Comparison of ENCODE assay signal across 22 cellular contexts in the genomic region with DNA sequence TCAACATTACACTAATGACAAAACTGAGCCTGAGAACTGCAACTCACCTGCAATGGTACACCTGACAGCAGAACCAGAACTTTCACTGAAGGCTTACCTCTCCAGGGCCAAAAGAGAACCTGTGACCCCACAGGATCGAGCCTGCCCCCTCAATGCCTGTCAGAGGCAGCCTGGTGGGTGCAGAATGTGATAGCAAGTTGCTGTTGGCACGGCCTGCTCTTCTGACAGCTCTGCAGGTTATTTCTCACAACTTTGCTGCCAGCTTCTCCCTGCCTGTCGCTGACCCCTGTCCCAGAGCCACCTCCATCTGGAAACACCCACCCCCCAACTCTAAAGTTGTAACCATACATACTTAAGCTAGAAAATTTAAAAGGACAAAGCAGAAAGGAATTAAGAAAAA. TPM values are rescaled to one million over a fixed set of nuclear protein-coding genes. Genes with fewer than 3 reads are reported as not detected.
DNase-seq lines count a peak whose midpoint lies in the region; ATAC-seq and TF ChIP-seq lines count a peak whose summit lies in the region.
"Had no signal": no experiment of that assay in that cellular context is flagged by ENCODE, and none has a peak within 500 bp of the region (broad histone marks: within the 10 kb centered on the region; RNA-seq: fewer than 3 reads in every experiment).

No MANE protein-coding gene starts in this region.

- no peaks in the 10 kb centered on the region for H3K36me3 ChIP-seq in heart left ventricle
- no peaks in the 10 kb centered on the region for H3K36me3 ChIP-seq in gastrocnemius medialis
- no peaks in the 10 kb centered on the region for H3K36me3 ChIP-seq in BE2C
- H3K36me3 ChIP-seq: HAP-1 had no signal

- TF ChIP-seq POLR2A in heart left ventricle (IDR thresholded peaks at IDR 0.05) (no peak), gastrocnemius medialis (IDR thresholded peaks at IDR 0.05) (no peak)

- TF ChIP-seq CTCF in heart left ventricle (IDR thresholded peaks at IDR 0.05) (no peak), gastrocnemius medialis (IDR thresholded peaks at IDR 0.05 in 4 of 5, conservative IDR thresholded peaks at IDR 0.05 in 1 of 5) (no peak), BE2C (IDR thresholded peaks at IDR 0.05; ENCODE audit: low read depth, low read length) (no peak)

- ATAC-seq in Right ventricle myocardium inferior (peak; percentile 51), heart left ventricle (peak in 3 of 4 donors; percentile 33 to 60 (median 49)), gastrocnemius medialis (no peak)

- 46 to 65% (median 58%) methylated on average over 3 of the region's 3 CpGs for WGBS in heart left ventricle, 4 donors

- H3K4me3 Mint-ChIP-seq in immature natural killer cell: no peak overlapping the region
- H3K4me3 Mint-ChIP-seq: CD14-positive monocyte had no signal

- in situ Hi-C loops in gastrocnemius medialis (cut with MboI; ENCODE audit: low sequenced_read_pairs in 4 of 4): no loop called here

- H3K36me3 Mint-ChIP-seq in immature natural killer cell: no peaks in the 10 kb centered on the region
- H3K36me3 Mint-ChIP-seq: CD14-positive monocyte had no signal

- intact Hi-C loops in Right ventricle myocardium inferior (cut with DNase I) (loop anchor here (5.0 kb wide), 1 partner anchor 36 kb away; no protein-coding TSS in a partner anchor), cardiac septum (cut with DNase I) (no loop called here), heart left ventricle (cut with DNase I) (loop anchor here in 2 of 10 donors (5.0 kb wide), 2 partner anchors 34 to 71 kb away; partner anchors contain the start of gene HIVEP3 (in 1 of the 2)), gastrocnemius medialis (cut with DNase I; ENCODE audit: low total_unique reads) (loop anchor here (2.0 kb wide), 1 partner anchor 37 kb away; no protein-coding TSS in a partner anchor)

- DNase-seq in Right ventricle myocardium inferior (ENCODE audit: missing footprints) (no peak), cardiac septum (ENCODE audit: low spot score) (no peak), heart left ventricle (peak in 1 of 5 donors; percentile 54), immature natural killer cell (no peak), gastrocnemius medialis (no peak), BE2C (no peak), NCI-H128 (lab: John Stamatoyannopoulos, UW; ENCODE audit: unreplicated experiment) (no peak), NCI-H2171 (lab: John Stamatoyannopoulos, UW) (no peak)
- DNase-seq: 8988T, AML-193, EL, GF-D8, GM23248, KBM-7, NCI-H1092 treated with DMSO at 0.1 percent for 48 hours, NCI-H2081, NCI-H2171 treated with DMSO at 0.1 percent for 48 hours, NCI-H524 treated with DMSO at 0.1 percent for 48 hours, NCI-H82 had no signal

- peaks cover 28 to 57% of the 10 kb centered on the region in 2 donors for H3K4me1 Mint-ChIP-seq in immature natural killer cell

- peaks cover 3 to 7% (median 6%) of the 10 kb centered on the region in 3 donors for H3K27me3 Mint-ChIP-seq in immature natural killer cell (ENCODE audit: low read depth in 3 of 3)

- H3K4me3 ChIP-seq in heart left ventricle (no peak overlapping the region), gastrocnemius medialis (no peak overlapping the region), BE2C (ENCODE audit: low read depth, low read length) (no peak overlapping the region)
- H3K4me3 ChIP-seq: GM23248, HAP-1 had no signal

- no peaks in the 10 kb centered on the region for H3K9me3 Mint-ChIP-seq in immature natural killer cell
- H3K9me3 Mint-ChIP-seq: CD14-positive monocyte had no signal

- H3K9me3 ChIP-seq in heart left ventricle (no peaks in the 10 kb centered on the region), gastrocnemius medialis (no peaks in the 10 kb centered on the region), BE2C (no peaks in the 10 kb centered on the region)
- H3K9me3 ChIP-seq: HAP-1 had no signal

- H3K4me1 ChIP-seq in heart left ventricle: peaks cover 0 to 62% (median 23%) of the 10 kb centered on the region in 12 donors
- H3K4me1 ChIP-seq in gastrocnemius medialis: peaks cover 42 to 46% of the 10 kb centered on the region in 2 donors
- no peaks in the 10 kb centered on the region for H3K4me1 ChIP-seq in BE2C
- H3K4me1 ChIP-seq: HAP-1 had no signal

- peak overlapping the region in 4 of 6 donors; percentile 9 to 73 (median 32) for H3K27ac Mint-ChIP-seq in immature natural killer cell
- H3K27ac Mint-ChIP-seq: CD14-positive monocyte had no signal

- H3K27ac ChIP-seq in heart left ventricle: peak overlapping the region in 9 of 12 donors; percentile 52 to 77 (median 68)
- peak overlapping the region; percentile 78 to 83 (median 80) for H3K27ac ChIP-seq in gastrocnemius medialis
- H3K27ac ChIP-seq: GM23248, HL-60 had no signal

- no peaks in the 10 kb centered on the region for H3K27me3 ChIP-seq in heart left ventricle
- no peaks in the 10 kb centered on the region for H3K27me3 ChIP-seq in gastrocnemius medialis
- H3K27me3 ChIP-seq in BE2C: no peaks in the 10 kb centered on the region

RNA-seq across cellular contexts. Expression of gene HIVEP3, which starts 35.2 kb away (rescaled TPM):
- total RNA-seq in Right ventricle myocardium inferior (6.5 TPM), cardiac septum (3.7 TPM), heart left ventricle (10 to 100 TPM in 1 of 9 donors, 1 to 10 TPM in 8; 3.2 to 11.9 (median 5.1) TPM), gastrocnemius medialis (1 to 10 TPM in 2 of 4 donors, under 1 TPM in 2; 0.80 to 1.8 (median 1.3) TPM)
- polyA plus RNA-seq in heart left ventricle (1 to 10 TPM; 4.1 TPM), immature natural killer cell (10 to 100 TPM in 2 of 3 donors, 1 to 10 TPM in 1; 9.8 to 24.1 (median 15.5) TPM)
- polyA plus RNA-seq in BE2C (2012; ENCODE audit: insufficient read depth, insufficient read length, low read depth): 3.3 TPM

Comparison
In these comparisons a context has a peak if more than half of its experiments do, and no peak if none do; other contexts are left out.
1. ATAC-seq: peak in Right ventricle myocardium inferior (single experiment) and heart left ventricle (3 of 4); none in gastrocnemius medialis (0 of 2).